In the genomic region with DNA sequence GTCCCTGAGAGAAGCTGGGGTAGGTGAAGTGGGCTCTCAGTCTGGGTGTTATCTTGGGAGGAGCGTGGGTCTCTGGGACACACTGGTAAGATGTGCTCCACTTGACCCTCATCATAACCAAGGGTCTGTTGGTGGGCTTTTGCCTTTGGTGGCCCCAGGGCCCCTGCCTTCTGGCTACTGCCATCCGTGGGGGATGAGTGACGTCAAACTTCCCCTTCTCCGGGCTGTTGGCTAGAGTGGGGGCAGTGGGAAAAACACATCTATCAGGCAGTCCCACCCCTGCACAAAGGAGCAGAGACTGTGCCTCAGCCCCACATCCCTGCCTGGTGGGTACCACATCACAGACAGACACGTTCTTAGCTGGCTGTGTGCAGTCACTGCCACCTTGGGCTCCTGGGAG, we compare ENCODE assay signal across 16 cellular contexts. TPM values are rescaled to one million over a fixed set of nuclear protein-coding genes. Genes with fewer than 3 reads are reported as not detected.
DNase-seq lines count a peak whose midpoint lies in the region; ATAC-seq, FAIRE-seq and TF ChIP-seq lines count a peak whose summit lies in the region.
"Had no signal": no experiment of that assay in that cellular context is flagged by ENCODE, and none has a peak within 500 bp of the region (broad histone marks: within the 10 kb centered on the region; RNA-seq: fewer than 3 reads in every experiment).

No MANE protein-coding gene starts in this region.

- TF ChIP-seq CTCF in H1 (IDR thresholded peaks at IDR 0.05; ENCODE audit: control extremely low read depth in 1 of 3, insufficient read depth in 1 of 3, low read depth in 1 of 3, low read length in 3 of 3) (no peak), neural progenitor cell (IDR thresholded peaks at IDR 0.05) (no peak)

- H3K36me3 ChIP-seq in BLaER1 = no peaks in the 10 kb centered on the region
- no peaks in the 10 kb centered on the region for H3K36me3 ChIP-seq in H1 (ENCODE audit: control insufficient read depth in 2 of 4, insufficient read depth in 4 of 4, low read length in 3 of 4)
- H3K36me3 ChIP-seq in neural progenitor cell = no peaks in the 10 kb centered on the region
- H3K36me3 ChIP-seq in stomach smooth muscle (ENCODE audit: control insufficient read depth in 2 of 2, insufficient read depth in 2 of 2, low read length in 2 of 2) = no peaks in the 10 kb centered on the region

- H3K56ac ChIP-seq in H1 (replicated peaks; ENCODE audit: insufficient read length, low read depth, low read length) = no peak overlapping the region

- no peak overlapping the region for H4K5ac ChIP-seq in H1 (ENCODE audit: insufficient read length, low read depth, low read length)

- CTCF ChIA-PET in H1 (lab: Charles Lee; ENCODE audit: partially characterized antibody) = interaction anchor here (1.0 to 1.9 kb wide), 5 partner anchors 18 to 42 kb away, joined by 3 to 9 read pairs (median 3); no protein-coding TSS in a partner anchor

- H3K23ac ChIP-seq in H1 (ENCODE audit: insufficient read length) = no peak overlapping the region

- no peaks in the 10 kb centered on the region for H3K23me2 ChIP-seq in H1 (ENCODE audit: low read depth, low read length)

- no peaks in the 10 kb centered on the region for H3K79me1 ChIP-seq in H1 (ENCODE audit: low read depth, low read length)

- no peak overlapping the region for H2BK5ac ChIP-seq in H1 (ENCODE audit: low read depth, low read length)

- H2BK15ac ChIP-seq in H1 (ENCODE audit: low read length) = 0 out of 2 replicates have a peak overlapping the region, but pooled peaks have one; percentile 62

- H4K91ac ChIP-seq in H1 (replicated peaks; ENCODE audit: insufficient read length, low read length) = no peak overlapping the region

- H2BK12ac ChIP-seq in H1 (ENCODE audit: low read depth, low read length) = no peak overlapping the region

- H3K27ac ChIP-seq in BLaER1 (no peak overlapping the region), H1 (ENCODE audit: low read depth, low read length) (no peak overlapping the region), neural progenitor cell (no peak overlapping the region), stomach smooth muscle (ENCODE audit: low read length) (peak overlapping the region; percentile 93)

- H2AK5ac ChIP-seq in H1 (ENCODE audit: low read depth, low read length) = no peak overlapping the region

- peaks cover 18% of the 10 kb centered on the region for H3K4me1 ChIP-seq in BLaER1
- peaks cover 0 to 5% (median 0%) of the 10 kb centered on the region in 4 experiments; a peak in 4 of 7 replicates for H3K4me1 ChIP-seq in H1 (replicated peaks in 1 of 4; ENCODE audit: control insufficient read depth in 3 of 4, insufficient read depth in 4 of 4, low read length in 3 of 4)
- peaks cover 8% of the 10 kb centered on the region for H3K4me1 ChIP-seq in neural progenitor cell
- peaks cover 41% of the 10 kb centered on the region for H3K4me1 ChIP-seq in stomach smooth muscle (ENCODE audit: control insufficient read depth, insufficient read depth, low read length)

- H3K9me3 Mint-ChIP-seq in neural progenitor cell = no peaks in the 10 kb centered on the region
- H3K9me3 Mint-ChIP-seq: CD8-positive, alpha-beta T cell had no signal

- H2BK120ac ChIP-seq in H1 (replicated peaks; ENCODE audit: low read depth, low read length) = no peak overlapping the region

- no peak overlapping the region for H3K9ac ChIP-seq in BLaER1
- no peak overlapping the region for H3K9ac ChIP-seq in H1 (replicated peaks in 1 of 4; ENCODE audit: extremely low read depth in 1 of 4, low read depth in 3 of 4, low read length in 3 of 4)
- H3K9ac ChIP-seq in neural progenitor cell = no peak overlapping the region
- H3K9ac ChIP-seq in stomach smooth muscle (ENCODE audit: low read length in 2 of 2) = peak overlapping the region; percentile 50 to 51

- no peaks in the 10 kb centered on the region for H4K20me1 ChIP-seq in BLaER1
- no peaks in the 10 kb centered on the region for H4K20me1 ChIP-seq in H1 (replicated peaks in 1 of 2; ENCODE audit: control insufficient read depth in 1 of 2, insufficient read depth in 2 of 2, low read length in 2 of 2)
- H4K20me1 ChIP-seq in neural progenitor cell (ENCODE audit: low read depth) = no peaks in the 10 kb centered on the region

- no peaks in the 10 kb centered on the region for H3K36me3 Mint-ChIP-seq in neural progenitor cell
- H3K36me3 Mint-ChIP-seq: CD8-positive, alpha-beta T cell had no signal

- no peak overlapping the region for H2AFZ ChIP-seq in H1 (ENCODE audit: low read length)
- no peak overlapping the region for H2AFZ ChIP-seq in neural progenitor cell (replicated peaks)

- no peak overlapping the region for H2BK20ac ChIP-seq in H1 (ENCODE audit: low read length)

- POLR2A ChIA-PET in H1 (lab: Charles Lee; ENCODE audit: partially characterized antibody) = interaction anchor here (0.8 to 2.9 kb wide), 2 partner anchors 31 to 35 kb away, joined by 3 to 10 read pairs; a partner anchor contains a TSS

- H3K27ac Mint-ChIP-seq in neural progenitor cell = peak overlapping the region; percentile 53
- H3K27ac Mint-ChIP-seq: CD8-positive, alpha-beta T cell had no signal

- DNase-seq in H1 (ENCODE audit: low read depth in 1 of 2, low spot score in 2 of 2) (no peak), neural progenitor cell (ENCODE audit: low spot score) (no peak), NCI-H1092 treated with DMSO at 0.1 percent for 48 hours (lab: John Stamatoyannopoulos, UW) (no peak)
- DNase-seq in activated naive CD4-positive, alpha-beta T cell (lab: John Stamatoyannopoulos, UW) = no peak
- DNase-seq in activated CD4-positive, alpha-beta T cell treated with anti-CD3 and anti-CD28 coated beads for 4 hours = no peak
- DNase-seq: activated CD4-positive, CD25-positive, alpha-beta regulatory T cell; activated effector memory CD4-positive, alpha-beta T cell treated with Interleukin-2 at 50 U/mL for 16 hours; CD8-positive, alpha-beta T cell; DMS79 treated with DMSO at 0.1 percent for 48 hours; NCI-H187 treated with DMSO at 0.1 percent for 48 hours had no signal

- 81% methylated on average over 5 of the region's 5 CpGs; no CpG with 5 or more reads in 1 of the 2 experiments for WGBS in H1 (ENCODE audit: extremely low coverage in 1 of 2, insufficient coverage in 1 of 2, insufficient read length in 1 of 2, insufficient replicate concordance in 2 of 2, low coverage in 1 of 2, low lambda C conversion rate in 2 of 2, missing lambda C conversion rate in 1 of 2), 2 experiments

- no peak for TF ChIP-seq POLR2A in H1 (IDR thresholded peaks at IDR 0.05; ENCODE audit: control extremely low read depth in 1 of 2, low read depth in 2 of 2, low read length in 2 of 2)

- H3K79me2 ChIP-seq in H1 (ENCODE audit: control insufficient read depth in 1 of 2, insufficient read depth in 2 of 2, low read length in 2 of 2) = no peaks in the 10 kb centered on the region
- no peaks in the 10 kb centered on the region for H3K79me2 ChIP-seq in neural progenitor cell (ENCODE audit: low read depth)

- no peak for ATAC-seq in GM21737 (IDR thresholded peaks at IDR 0.05; ENCODE audit: unreplicated experiment)
- ATAC-seq: CD8-positive, alpha-beta T cell; HepG2; left colon had no signal

- no peaks in the 10 kb centered on the region for H3K27me3 ChIP-seq in BLaER1
- no peaks in the 10 kb centered on the region for H3K27me3 ChIP-seq in H1 (replicated peaks in 1 of 4; ENCODE audit: control insufficient read depth in 3 of 4, extremely low read depth in 1 of 4, insufficient read depth in 3 of 4, low read length in 3 of 4)
- H3K27me3 ChIP-seq in neural progenitor cell = no peaks in the 10 kb centered on the region
- no peaks in the 10 kb centered on the region for H3K27me3 ChIP-seq in stomach smooth muscle (ENCODE audit: control insufficient read depth in 1 of 2, insufficient read depth in 2 of 2, low read length in 2 of 2)

- H3K18ac ChIP-seq in H1 (ENCODE audit: extremely low read depth, low read length) = no peak overlapping the region

- H3F3A ChIP-seq in neural progenitor cell (ENCODE audit: low read depth) = no peaks in the 10 kb centered on the region

- TF ChIP-seq EP300 in H1 (IDR thresholded peaks at IDR 0.05; ENCODE audit: borderline replicate concordance in 1 of 2, low read depth in 2 of 2, low read length in 2 of 2) = no peak

- peaks cover 5% of the 10 kb centered on the region for H3K4me1 Mint-ChIP-seq in neural progenitor cell

- H3K27me3 Mint-ChIP-seq in neural progenitor cell (ENCODE audit: insufficient read depth, low read depth) = peaks cover 12% of the 10 kb centered on the region

- no peak overlapping the region for H3K14ac ChIP-seq in H1 (ENCODE audit: insufficient read length)

- H3K4me3 Mint-ChIP-seq in neural progenitor cell = no peak overlapping the region
- H3K4me3 Mint-ChIP-seq: CD8-positive, alpha-beta T cell had no signal

- H3K4me3 ChIP-seq in BLaER1 = no peak overlapping the region
- H3K4me3 ChIP-seq in H1 (ENCODE audit: extremely low read depth in 1 of 4, insufficient read depth in 2 of 4, low read depth in 3 of 4, low read length in 4 of 4) = no peak overlapping the region
- H3K4me3 ChIP-seq in neural progenitor cell = no peak overlapping the region
- H3K4me3 ChIP-seq in stomach smooth muscle (ENCODE audit: low read length in 2 of 2) = peak overlapping the region in 1 of 2 donors; percentile 15

- peak overlapping the region; percentile 65; the same call in 1 of the 2 replicates for H4K8ac ChIP-seq in H1 (ENCODE audit: extremely low read depth, insufficient read depth, low read length)

- TF ChIP-seq RAD21 in H1 (IDR thresholded peaks at IDR 0.05 in 1 of 2, conservative IDR thresholded peaks at IDR 0.05 in 1 of 2; ENCODE audit: low read depth in 2 of 2, low read length in 2 of 2) = no peak

- no peak for FAIRE-seq in H1 (lab: Jason Lieb, UNC)
- FAIRE-seq: HepG2 had no signal

- H3K4me2 ChIP-seq in BLaER1 = peak overlapping the region; percentile 37
- no peak overlapping the region for H3K4me2 ChIP-seq in H1 (ENCODE audit: insufficient read depth in 1 of 2, low read depth in 2 of 2, low read length in 2 of 2)
- H3K4me2 ChIP-seq in neural progenitor cell = no peak overlapping the region

- H3K4ac ChIP-seq in H1 (replicated peaks; ENCODE audit: insufficient read length, low read depth, low read length) = no peak overlapping the region

- no peaks in the 10 kb centered on the region; the same call in 1 of the 2 replicates for H3K9me3 ChIP-seq in BLaER1
- H3K9me3 ChIP-seq in H1 (ENCODE audit: insufficient read depth in 2 of 2, low read depth in 1 of 2, low read length in 1 of 2) = no peaks in the 10 kb centered on the region
- no peaks in the 10 kb centered on the region for H3K9me3 ChIP-seq in neural progenitor cell (ENCODE audit: low read depth)
- H3K9me3 ChIP-seq in stomach smooth muscle (ENCODE audit: control insufficient read depth in 2 of 2, low read length in 2 of 2) = no peaks in the 10 kb centered on the region

RNA-seq across cellular contexts. Expression of a gene that starts 35.1 kb away (rescaled TPM):
- 7.0 and 9.2 TPM in 2 replicates for total RNA-seq in H1 (2021; fragmentation: NEBNext Ultra II Directional; extraction: Animal tissue kit (Norgen Biotek cat#: 25700))
- polyA plus RNA-seq in H1 (2011; rRNA removed) = 11.4 and 20.7 TPM in 2 replicates
- polyA plus RNA-seq in H1 (2011; cell fraction: cytosol; rRNA removed) = 9.8 TPM
- polyA plus RNA-seq in H1 (2011; cell fraction: nucleus; rRNA removed) = 16.9 TPM
- polyA plus RNA-seq in H1 (2012, experiment 1 of 2) = 5.2 to 17.2 TPM (median 11.3 TPM) in 4 replicates
- 4.4 TPM for polyA plus RNA-seq in H1 (2012, experiment 2 of 2)
- 7.4 TPM for polyA plus RNA-seq in H1 (2013, experiment 1 of 2)
- 5.6 TPM for polyA plus RNA-seq in H1 (2013, experiment 2 of 2)
- 1.5 and 2.4 TPM in 2 replicates for polyA minus RNA-seq in H1 (2011; rRNA and poly(A)+ RNA removed)
- 3.4 TPM for polyA minus RNA-seq in H1 (2011; cell fraction: cytosol; rRNA and poly(A)+ RNA removed)
- 9.3 TPM for polyA minus RNA-seq in H1 (2011; cell fraction: nucleus; rRNA and poly(A)+ RNA removed)
- total RNA-seq in neural progenitor cell (ENCODE audit: low replicate concordance) = 1.8 TPM in 1 of 2 replicates, not detected in the other
- total RNA-seq: HepG2, MCF 10A had no signal
- polyA plus RNA-seq: HepG2 had no signal

Comparison
In these comparisons a context has a peak if more than half of its experiments do, and no peak if none do; other contexts are left out.
1. H3K9ac ChIP-seq: peak in stomach smooth muscle (2 of 2); none in BLaER1 (single experiment), H1 (0 of 4) and neural progenitor cell (single experiment).